In the genomic region with DNA sequence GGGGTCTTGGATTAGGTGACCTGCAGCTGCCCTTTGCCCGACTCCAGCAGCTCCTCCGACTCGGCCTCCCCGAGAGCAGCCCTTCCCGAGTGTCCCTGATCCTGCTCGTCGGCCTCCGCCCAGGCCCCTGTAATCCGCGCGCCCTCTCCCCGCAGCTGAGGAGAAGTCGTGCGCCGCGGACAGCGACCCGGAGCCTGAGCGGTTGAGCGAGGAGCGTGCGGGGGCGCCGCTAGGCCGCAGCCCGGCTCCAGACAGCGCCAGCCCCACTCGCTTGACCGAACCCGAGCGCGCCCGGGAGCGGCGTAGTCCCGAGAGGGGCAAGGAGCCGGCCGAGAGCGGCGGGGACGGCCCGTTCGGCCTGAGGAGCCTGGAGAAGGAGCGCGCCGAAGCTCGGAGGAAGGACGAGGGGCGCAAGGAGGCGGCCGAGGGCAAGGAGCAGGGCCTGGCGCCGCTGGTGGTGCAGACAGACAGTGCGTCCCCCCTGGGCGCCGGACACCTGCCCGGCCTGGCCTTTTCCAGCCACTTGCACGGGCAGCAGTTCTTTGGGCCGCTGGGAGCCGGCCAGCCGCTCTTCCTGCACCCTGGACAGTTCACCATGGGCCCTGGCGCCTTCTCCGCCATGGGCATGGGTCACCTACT, we compare ENCODE assay signal across 12 cellular contexts. TPM values are rescaled to one million over a fixed set of nuclear protein-coding genes. Genes with fewer than 3 reads are reported as not detected.
A peak's percentile ranks its signal among the peaks of the same experiment; 100 is the strongest.
DNase-seq lines count a peak whose midpoint lies in the region; ATAC-seq and TF ChIP-seq lines count a peak whose summit lies in the region.
"Had no signal": no experiment of that assay in that cellular context is flagged by ENCODE, and none has a peak within 500 bp of the region (broad histone marks: within the 10 kb centered on the region; RNA-seq: fewer than 3 reads in every experiment).

No MANE protein-coding gene starts in this region.

- peak; percentile 21 for DNase-seq in activated T-cell treated with anti-CD3 and anti-CD28 coated beads, Interleukin-2, amount 50 U/mL, for 1 hour
- DNase-seq in activated T-cell treated with anti-CD3 and anti-CD28 coated beads for 4 hours (no peak), mesothelial cell of epicardium (ENCODE audit: low spot score in 2 of 2, unreplicated experiment in 2 of 2) (no peak), transverse colon (no peak), DMS 273 treated with DMSO at 0.1 percent for 48 hours (lab: John Stamatoyannopoulos, UW) (no peak), C1 segment of cervical spinal cord (lab: John Stamatoyannopoulos, UW) (no peak)
- DNase-seq: effector CD4-positive, alpha-beta T cell; NCI-H1930 had no signal

- peaks cover 3% of the 10 kb centered on the region for H3K27me3 Mint-ChIP-seq in mesothelial cell of epicardium (ENCODE audit: low read depth)

- peaks cover 40% of the 10 kb centered on the region for H3K36me3 Mint-ChIP-seq in mesothelial cell of epicardium

- peaks cover 100% of the 10 kb centered on the region for H3K27me3 ChIP-seq in ectodermal cell (ENCODE audit: control insufficient read depth, insufficient read depth, low read length, poor library complexity, severe bottlenecking)
- H3K27me3 ChIP-seq in transverse colon = peaks cover 98% of the 10 kb centered on the region

- H3K4me1 Mint-ChIP-seq in mesothelial cell of epicardium = peaks cover 63% of the 10 kb centered on the region

- TF ChIP-seq POLR2A in transverse colon (IDR thresholded peaks at IDR 0.05) = no peak

- peak overlapping the region; percentile 86 for H3K4me3 Mint-ChIP-seq in mesothelial cell of epicardium

- no peak overlapping the region for H3K27ac ChIP-seq in ectodermal cell (ENCODE audit: insufficient read depth, low read depth, low read length, poor library complexity, severe bottlenecking)
- peak overlapping the region; percentile 29 to 62 (median 52) for H3K27ac ChIP-seq in transverse colon
- H3K27ac ChIP-seq: HL-60 had no signal

- no peak for TF ChIP-seq EP300 in transverse colon (IDR thresholded peaks at IDR 0.05; ENCODE audit: low read depth)

- TF ChIP-seq CTCF in mesothelial cell of epicardium (IDR thresholded peaks at IDR 0.05; ENCODE audit: unreplicated experiment) (no peak), transverse colon (IDR thresholded peaks at IDR 0.05) (no peak)

- intact Hi-C loops in transverse colon (cut with DNase I; ENCODE audit: low total_unique reads) = no loop called here

- no peaks in the 10 kb centered on the region for H3K9me3 ChIP-seq in ectodermal cell (ENCODE audit: control insufficient read depth, low read length)
- H3K9me3 ChIP-seq in transverse colon = no peaks in the 10 kb centered on the region

- ATAC-seq in GM21423 (IDR thresholded peaks at IDR 0.05; ENCODE audit: unreplicated experiment) = no peak

- H3K27ac Mint-ChIP-seq in mesothelial cell of epicardium = peak overlapping the region; percentile 86

- no peaks in the 10 kb centered on the region for H3K36me3 ChIP-seq in ectodermal cell (ENCODE audit: control insufficient read depth, insufficient read depth, low read length)
- H3K36me3 ChIP-seq in transverse colon = no peaks in the 10 kb centered on the region

- no peaks in the 10 kb centered on the region for H3K9me3 Mint-ChIP-seq in mesothelial cell of epicardium

- peaks cover 7% of the 10 kb centered on the region for H3K4me1 ChIP-seq in ectodermal cell (ENCODE audit: control insufficient read depth, insufficient read depth, low read length)
- peaks cover 19 to 51% (median 36%) of the 10 kb centered on the region in 4 donors for H3K4me1 ChIP-seq in transverse colon

- H3K4me3 ChIP-seq in ectodermal cell (ENCODE audit: insufficient read depth, low read depth, low read length) (peak overlapping the region; percentile 9), transverse colon (peak overlapping the region in 3 of 4 donors; percentile 4 to 51 (median 22))

- in situ Hi-C loops in transverse colon (cut with MboI; ENCODE audit: low pct_ligation_motif_present in 1 of 4, low pct_unique_long_range_greater_than_20kb in 1 of 4, low sequenced_read_pairs in 3 of 4) = loop anchor here in 1 of 4 donors (25.0 kb wide), 1 partner anchor 432 kb away; no protein-coding TSS in a partner anchor

- 2% methylated on average over 63 of the region's 63 CpGs for WGBS in ectodermal cell, 2 experiments
- 5% methylated on average over 46 of the region's 63 CpGs; no CpG with 5 or more reads in 1 of the 2 donors for WGBS in transverse colon (ENCODE audit: low coverage in 1 of 2), 2 donors

RNA-seq across cellular contexts. Expression of a gene that starts 5.5 kb away (rescaled TPM):
- 0.28 TPM for polyA plus RNA-seq in ectodermal cell (2013, experiment 1 of 4)
- polyA plus RNA-seq in ectodermal cell (2013, experiment 2 of 4) = 0.21 TPM
- 0.11 TPM for polyA plus RNA-seq in ectodermal cell (2013, experiment 3 of 4)
- 0.41 TPM for polyA plus RNA-seq in ectodermal cell (2013, experiment 4 of 4)
- total RNA-seq in mesothelial cell of epicardium (164 to 176 TPM (median 173 TPM) in 3 replicates), transverse colon (10 to 100 TPM in 2 of 4 donors, 1 to 10 TPM in 2; 2.6 to 13.5 (median 8.7) TPM)

RNA-seq across cellular contexts. Expression of a gene that starts 47.1 kb away (rescaled TPM):
- not detected for polyA plus RNA-seq in ectodermal cell (2013, experiment 1 of 4)
- not detected for polyA plus RNA-seq in ectodermal cell (2013, experiment 2 of 4)
- polyA plus RNA-seq in ectodermal cell (2013, experiment 3 of 4) = not detected
- not detected for polyA plus RNA-seq in ectodermal cell (2013, experiment 4 of 4)
- total RNA-seq in mesothelial cell of epicardium (51.9 to 56.6 TPM (median 54.2 TPM) in 3 replicates), transverse colon (1 to 10 TPM in 1 of 4 donors, not detected in 3; 2.4 TPM)
- total RNA-seq: lung microvascular endothelial cell had no signal

Comparison
In these comparisons a context has a peak if more than half of its experiments do, and no peak if none do; other contexts are left out.
1. RNA of a gene that starts 5.5 kb away (total RNA-seq): 164 to 176 TPM in mesothelial cell of epicardium; 2.6 to 13.5 TPM in transverse colon; every median in the first group is over 10 times any median in the second.
2. RNA of a gene that starts 47.1 kb away (total RNA-seq): 51.9 to 56.6 TPM in mesothelial cell of epicardium; 2.4 TPM in transverse colon; every median in the first group is over 10 times any median in the second.